In genomic region chr13:86608739-86609138, GRCh38 we compare ENCODE assay signal across 1 cellular context.
TF ChIP-seq lines count a peak whose summit lies in the region.

No MANE protein-coding gene starts in this region.

TF ChIP-seq in WTC11, 78 proteins besides CTCF, POLR2A, EP300 and RAD21 (continued from another document):
- TF ChIP-seq ZNF512 (CRISPR knock-in tag; IDR thresholded peaks at IDR 0.05; ENCODE audit: borderline replicate concordance) (no peak), ZNF281 (CRISPR knock-in tag; IDR thresholded peaks at IDR 0.05) (no peak), NR1H2 (CRISPR knock-in tag; IDR thresholded peaks at IDR 0.05) (no peak), ZNF219 (CRISPR knock-in tag; IDR thresholded peaks at IDR 0.05; ENCODE audit: borderline replicate concordance) (no peak), ERG (CRISPR knock-in tag; IDR thresholded peaks at IDR 0.05) (no peak), ZNF232 (CRISPR knock-in tag; IDR thresholded peaks at IDR 0.05) (no peak), MAX (CRISPR knock-in tag; IDR thresholded peaks at IDR 0.05) (no peak), ZNF416 (CRISPR knock-in tag; IDR thresholded peaks at IDR 0.05) (no peak), ZMAT4 (CRISPR knock-in tag; IDR thresholded peaks at IDR 0.05) (no peak)
TF ChIP-seq in WTC11: peak in this region for 0.
